8 cellular contexts compared by ENCODE assay signal in the genomic region with DNA sequence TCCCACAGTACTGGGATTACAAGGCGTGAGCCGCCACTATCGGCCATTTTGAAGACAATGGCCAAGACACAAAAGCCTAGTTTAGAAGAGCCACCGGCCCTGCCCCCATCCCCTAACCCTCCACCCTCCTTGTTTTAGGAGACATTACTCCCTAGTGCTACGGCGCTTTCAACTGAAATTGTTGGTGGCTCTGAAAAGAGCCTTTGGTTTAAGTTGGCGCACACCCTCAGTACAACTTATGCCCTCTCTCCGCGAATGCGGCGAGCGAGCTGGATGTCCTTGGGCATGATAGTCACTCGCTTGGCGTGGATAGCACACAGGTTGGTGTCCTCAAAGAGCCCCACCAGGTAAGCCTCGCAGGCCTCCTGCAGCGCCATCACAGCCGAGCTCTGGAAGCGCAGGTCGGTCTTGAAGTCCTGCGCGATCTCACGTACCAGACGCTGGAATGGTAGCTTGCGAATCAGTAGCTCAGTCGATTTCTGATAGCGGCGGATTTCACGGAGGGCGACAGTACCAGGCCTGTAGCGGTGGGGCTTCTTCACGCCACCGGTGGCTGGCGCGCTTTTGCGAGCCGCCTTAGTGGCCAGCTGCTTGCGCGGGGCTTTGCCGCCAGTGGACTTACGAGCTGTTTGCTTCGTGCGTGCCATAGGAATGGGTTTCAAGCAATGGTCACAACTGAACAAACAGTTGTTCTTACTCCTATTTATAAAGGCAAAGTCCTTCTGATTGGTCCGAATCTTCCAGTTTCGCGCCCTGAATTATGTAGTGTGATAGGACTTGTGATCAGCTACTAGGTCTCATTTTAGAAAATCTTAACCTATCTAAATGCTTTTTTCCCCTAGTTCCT.
DNase-seq lines count a peak whose midpoint lies in the region; ATAC-seq, FAIRE-seq and TF ChIP-seq lines count a peak whose summit lies in the region.

No MANE protein-coding gene starts in this region.

- H3K9me3 ChIP-seq in Karpas-422 (ENCODE audit: low read length) (no peaks in the 10 kb centered on the region), SJCRH30 (replicated peaks) (no peaks in the 10 kb centered on the region)

- H3K27me3 ChIP-seq in Karpas-422 (ENCODE audit: low read length) (no peaks in the 10 kb centered on the region), SJCRH30 (no peaks in the 10 kb centered on the region)

- ATAC-seq in GM21515 (IDR thresholded peaks at IDR 0.05; ENCODE audit: unreplicated experiment) (peak; percentile 45), Right ventricle myocardium superior (ENCODE audit: poor library complexity) (peak; percentile 55)

- H3K36me3 Mint-ChIP-seq in Calu3 (ENCODE audit: insufficient read depth, unreplicated experiment) (peaks cover 56% of the 10 kb centered on the region), progenitor cell of endocrine pancreas (ENCODE audit: insufficient read depth) (peaks cover 1% of the 10 kb centered on the region)

- TF ChIP-seq CTCF in Calu3 (IDR thresholded peaks at IDR 0.05; ENCODE audit: unreplicated experiment) (peak; percentile 35), progenitor cell of endocrine pancreas (IDR thresholded peaks at IDR 0.05; ENCODE audit: unreplicated experiment) (peak; percentile 55)

- H3K4me3 Mint-ChIP-seq in Calu3 (ENCODE audit: low read depth, unreplicated experiment) (peak overlapping the region; percentile 92), progenitor cell of endocrine pancreas (ENCODE audit: low read depth) (peak overlapping the region; percentile 90)

- H3K4me2 ChIP-seq in Karpas-422 (ENCODE audit: low read depth, low read length, poor library complexity, severe bottlenecking) = peak overlapping the region; percentile 74

- no peaks in the 10 kb centered on the region for H3K79me2 ChIP-seq in Karpas-422 (ENCODE audit: low read length)

- BruUV-seq in Calu3 (replicated peaks; lab: Mats Ljungman, UMichigan) = TSS peak; percentile 99

- H3K9me2 ChIP-seq in Karpas-422 (replicated peaks; ENCODE audit: insufficient read depth, low read length) = no peaks in the 10 kb centered on the region

- DNase-seq in Calu3 = peak; percentile 81
- peak; percentile 66 for DNase-seq in Karpas-422
- peak; percentile 29 to 54 for DNase-seq in SJCRH30
- peak; percentile 68 for DNase-seq in activated naive CD4-positive, alpha-beta T cell treated with Interleukin-2 at 50 U/mL for 16 hours
- no peak for DNase-seq in Right ventricle myocardium superior
- DNase-seq in progenitor cell of endocrine pancreas (ENCODE audit: low spot score, unreplicated experiment) = peak; percentile 50
- DNase-seq in GM19239 (ENCODE audit: insufficient read length, low spot score) = no peak

- peak overlapping the region; percentile 63 for H3K4me3 ChIP-seq in Karpas-422 (ENCODE audit: low read length)
- peak overlapping the region; percentile 60 for H3K4me3 ChIP-seq in SJCRH30

- CTCF ChIA-PET in Calu3 (lab: Charles Lee) = interaction anchor here (0.6 to 2.7 kb wide), 13 partner anchors 10 to 145 kb away, joined by 3 to 25 read pairs (median 5); a partner anchor contains a TSS

- no peak for FAIRE-seq in GM19239 (lab: Jason Lieb, UNC)

- H3K27me3 Mint-ChIP-seq in Calu3 (ENCODE audit: unreplicated experiment) (no peaks in the 10 kb centered on the region), progenitor cell of endocrine pancreas (no peaks in the 10 kb centered on the region)

- H3K9me3 Mint-ChIP-seq in Calu3 (ENCODE audit: low read depth, unreplicated experiment) = no peaks in the 10 kb centered on the region
- peaks cover 3% of the 10 kb centered on the region for H3K9me3 Mint-ChIP-seq in progenitor cell of endocrine pancreas (ENCODE audit: low read depth)

- peak overlapping the region; percentile 95 for H2AFZ ChIP-seq in Karpas-422 (ENCODE audit: low read length)

- peaks cover 18% of the 10 kb centered on the region for H3K4me1 Mint-ChIP-seq in Calu3 (ENCODE audit: low read depth, unreplicated experiment)
- peaks cover 19% of the 10 kb centered on the region for H3K4me1 Mint-ChIP-seq in progenitor cell of endocrine pancreas (ENCODE audit: low read depth)

- H3K27ac ChIP-seq in Karpas-422 (ENCODE audit: low read length) (no peak overlapping the region), SJCRH30 (peak overlapping the region; percentile 80)

- H3K27ac Mint-ChIP-seq in Calu3 (ENCODE audit: unreplicated experiment) = peak overlapping the region; percentile 93
- H3K27ac Mint-ChIP-seq in progenitor cell of endocrine pancreas = peak overlapping the region; percentile 98

- intact Hi-C loops in Calu3 (cut with micrococcal nuclease; ENCODE audit: unreplicated experiment) (loop anchor here (1.0 kb wide), 1 partner anchor 16 kb away; a partner anchor contains a TSS), Right ventricle myocardium superior (cut with DNase I) (no loop called here)

- H3K36me3 ChIP-seq in Karpas-422 (ENCODE audit: insufficient read depth, low read length) = no peaks in the 10 kb centered on the region
- H3K36me3 ChIP-seq in SJCRH30 = no peaks in the 10 kb centered on the region

- H4K20me1 ChIP-seq in Karpas-422 (ENCODE audit: insufficient read depth, low read depth, low read length) = no peaks in the 10 kb centered on the region

- peak overlapping the region; percentile 52 for H3K9ac ChIP-seq in Karpas-422 (ENCODE audit: low read length)

- H3K4me1 ChIP-seq in Karpas-422 (ENCODE audit: low read length) (peaks cover 15% of the 10 kb centered on the region), SJCRH30 (no peaks in the 10 kb centered on the region)

Comparison
In these comparisons a context has a peak if more than half of its experiments do, and no peak if none do; other contexts are left out.
1. DNase-seq: peak in Calu3 (single experiment), Karpas-422 (single experiment), SJCRH30 (2 of 2), activated naive CD4-positive, alpha-beta T cell treated with Interleukin-2 at 50 U/mL for 16 hours (single experiment) and progenitor cell of endocrine pancreas (single experiment); none in Right ventricle myocardium superior (single experiment) and GM19239 (single experiment).